In the genomic region with DNA sequence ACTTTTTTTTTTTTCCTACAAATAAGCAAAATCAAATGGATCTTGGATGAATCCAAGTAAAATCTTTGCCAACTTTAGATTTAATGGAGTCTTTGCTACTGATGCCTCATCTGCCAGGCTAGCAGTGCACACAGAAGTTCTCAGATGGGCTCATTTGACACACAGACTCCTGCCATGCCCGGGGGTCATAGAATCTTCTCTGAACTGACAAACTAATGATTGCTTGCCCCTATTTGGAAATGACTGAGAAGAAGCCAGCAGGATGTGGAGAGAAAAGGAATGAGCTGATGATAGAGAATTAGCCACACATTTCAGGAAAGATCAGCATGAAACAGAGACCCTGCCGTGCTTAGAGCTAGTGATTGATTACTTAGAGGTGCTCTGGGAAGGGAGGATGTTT, we compare ENCODE assay signal across 15 cellular contexts.
"Had no signal": no experiment of that assay in that cellular context is flagged by ENCODE, and none has a peak within 500 bp of the region (broad histone marks: within the 10 kb centered on the region; RNA-seq: fewer than 3 reads in every experiment).

No MANE protein-coding gene starts in this region.

- FAIRE-seq: islet of Langerhans, pancreas, small intestine had no signal

- H3K9me3 ChIP-seq: pancreas, suprapubic skin, tibial artery, upper lobe of left lung, uterus had no signal

- H3K4me1 ChIP-seq: pancreas, suprapubic skin, upper lobe of left lung, uterus had no signal

- DNase-seq: effector memory CD4-positive, alpha-beta T cell; foreskin keratinocyte; head of caudate nucleus; hippocampal formation; occipital lobe; pancreas; right cardiac atrium; small intestine; stimulated activated CD4-positive, alpha-beta T cell treated with anti-CD3 and anti-CD28 coated beads, Interleukin-12 subunit alpha, Interleukin-12 subunit beta, amount 100 ng/mL, for 4 hours; stimulated activated naive CD4-positive, alpha-beta T cell; tibial artery; upper lobe of left lung; uterus had no signal

- H3K27me3 ChIP-seq: foreskin keratinocyte, pancreas, suprapubic skin, tibial artery, upper lobe of left lung, uterus had no signal

- H3K4me3 ChIP-seq: pancreas, suprapubic skin, tibial artery, upper lobe of left lung, uterus had no signal

- H3K27ac ChIP-seq: foreskin keratinocyte, pancreas, suprapubic skin, tibial artery, upper lobe of left lung, uterus had no signal

- H3K36me3 ChIP-seq: pancreas, suprapubic skin, tibial artery, upper lobe of left lung, uterus had no signal
